Comparison of ENCODE assay signal across 24 cellular contexts in genomic region chr1:37905624-37906196, GRCh38.
"Had no signal": no experiment of that assay in that cellular context is flagged by ENCODE, and none has a peak within 500 bp of the region (broad histone marks: within the 10 kb centered on the region; RNA-seq: fewer than 3 reads in every experiment).

No MANE protein-coding gene starts in this region.

- H3K4me3 Mint-ChIP-seq: activated naive CD4-positive, alpha-beta T cell treated with anti-CD3 and anti-CD28 coated beads for 36 hours; activated naive CD8-positive, alpha-beta T cell; activated T-cell treated with anti-CD3 and anti-CD28 coated beads, Interleukin-2, amount 50 U/mL, for 4 hours; activated T-helper 17 cell treated with anti-CD3 and anti-CD28 coated beads, Interleukin-2, amount 50 U/mL, for 72 hours; T-helper 1 cell treated with Interleukin-12 subunit alpha and Interleukin-12 subunit beta and Interleukin-4 antibody, amounts not matched to agents 30 μg/mL and 1 μg/mL, for 36 hours; WTC11 had no signal

- H3K27ac Mint-ChIP-seq: activated naive CD4-positive, alpha-beta T cell treated with anti-CD3 and anti-CD28 coated beads for 36 hours; activated naive CD8-positive, alpha-beta T cell; activated T-helper 17 cell treated with anti-CD3 and anti-CD28 coated beads, Interleukin-2, amount 50 U/mL, for 72 hours; T-helper 1 cell treated with Interleukin-12 subunit alpha and Interleukin-12 subunit beta and Interleukin-4 antibody, amounts not matched to agents 30 μg/mL and 1 μg/mL, for 36 hours; WTC11 had no signal

- ATAC-seq: activated T-cell treated with anti-CD3 and anti-CD28 coated beads, Interleukin-2, amount 50 U/mL, for 4 hours; activated T-helper 17 cell treated with anti-CD3 and anti-CD28 coated beads, Interleukin-2, amount 50 U/mL, for 72 hours; WTC11 had no signal

- H3K4me1 ChIP-seq: breast epithelium had no signal

- H3K9me3 Mint-ChIP-seq: WTC11 had no signal

- H3K27me3 ChIP-seq: breast epithelium, MG63 had no signal

- H3K4me3 ChIP-seq: breast epithelium, MG63, PC-9 had no signal

- H3K9ac ChIP-seq: KMS-11 had no signal

- H3K9me3 ChIP-seq: MG63 had no signal

- H3K36me3 ChIP-seq: breast epithelium had no signal

- H3K27me3 Mint-ChIP-seq: activated naive CD8-positive, alpha-beta T cell; activated T-helper 17 cell treated with anti-CD3 and anti-CD28 coated beads, Interleukin-2, amount 50 U/mL, for 72 hours had no signal

- DNase-seq: activated CD4-positive, alpha-beta T cell treated with anti-CD3 and anti-CD28 coated beads for 48 hours; activated CD4-positive, alpha-beta T cell treated with anti-CD3 and anti-CD28 coated beads, Interleukin-2, amount 50 U/mL, for 48 hours; activated CD4-positive, CD25-positive, alpha-beta regulatory T cell treated with anti-CD3 and anti-CD28 coated beads, Interleukin-2, amount 50 U/mL, for 72 hours; activated CD8-positive, alpha-beta memory T cell treated with anti-CD3 and anti-CD28 coated beads for 24 hours; activated gamma-delta T cell; activated naive CD4-positive, alpha-beta T cell treated with anti-CD3 and anti-CD28 coated beads for 36 hours; activated T-cell treated with anti-CD3 and anti-CD28 coated beads, Interleukin-2, amount 50 U/mL, for 4 hours; anterior cingulate cortex; caudate nucleus; MG63; NCI-H1105 treated with DMSO at 0.1 percent for 48 hours; NCI-H1436 treated with DMSO at 0.1 percent for 48 hours; NCI-H187; NCI-H2081; NCI-H446; NCI-H524; PC-9; SHP77 treated with DMSO at 0.1 percent for 48 hours had no signal
